11 cellular contexts compared by ENCODE assay signal in the genomic region with DNA sequence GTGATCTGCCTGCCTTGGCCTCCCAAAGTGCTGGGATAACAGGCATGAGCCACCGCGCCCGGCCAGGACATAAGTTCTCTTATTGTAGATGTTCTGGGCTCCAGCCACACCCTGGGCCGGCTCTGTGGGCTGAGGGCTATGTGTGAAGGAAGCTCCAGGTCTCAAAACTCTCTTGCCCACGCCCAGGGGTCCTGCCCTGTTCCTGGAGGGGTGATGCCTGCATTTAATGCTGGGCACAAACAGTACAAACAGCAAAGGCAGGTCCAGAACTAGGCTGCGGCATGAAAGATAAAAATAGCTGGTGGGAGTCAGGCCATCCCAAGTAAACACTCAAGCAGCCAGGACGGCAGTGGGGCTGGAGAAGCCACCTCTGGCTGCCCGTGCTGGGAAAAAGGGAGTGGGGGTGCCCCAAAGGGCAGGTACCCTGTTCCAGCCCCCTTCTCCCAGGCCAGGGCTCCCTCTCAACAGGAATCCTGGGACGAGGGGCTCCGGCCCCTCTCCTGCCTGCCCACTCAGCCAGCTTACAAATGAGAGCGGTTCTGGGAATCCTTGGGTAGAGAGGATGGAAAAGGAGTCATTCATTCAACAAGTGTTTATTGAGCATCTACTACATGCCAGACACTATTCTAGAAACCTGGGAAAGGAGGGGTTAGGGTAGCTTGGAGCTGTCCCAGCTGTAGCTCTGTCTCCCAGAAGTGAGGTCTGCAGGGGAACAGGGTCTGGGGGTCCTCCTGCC. TPM values are rescaled to one million over a fixed set of nuclear protein-coding genes. Genes with fewer than 3 reads are reported as not detected.
DNase-seq lines count a peak whose midpoint lies in the region; ATAC-seq and TF ChIP-seq lines count a peak whose summit lies in the region.
"Had no signal": no experiment of that assay in that cellular context is flagged by ENCODE, and none has a peak within 500 bp of the region (broad histone marks: within the 10 kb centered on the region; RNA-seq: fewer than 3 reads in every experiment).

No MANE protein-coding gene starts in this region.

- CTCF ChIA-PET in naive thymus-derived CD4-positive, alpha-beta T cell (lab: Charles Lee) = interaction anchor here (1.1 to 1.4 kb wide), 2 partner anchors 9 to 17 kb away, joined by 3 read pairs; no protein-coding TSS in a partner anchor

- intact Hi-C loops in naive thymus-derived CD4-positive, alpha-beta T cell (cut with micrococcal nuclease) = no loop called here
- intact Hi-C loops in upper lobe of right lung (cut with DNase I) = no loop called here

- no peaks in the 10 kb centered on the region for H3K27me3 ChIP-seq in naive thymus-derived CD4-positive, alpha-beta T cell (ENCODE audit: control insufficient read depth in 2 of 2, insufficient read depth in 2 of 2, low read length in 2 of 2)
- H3K27me3 ChIP-seq in upper lobe of right lung = no peaks in the 10 kb centered on the region

- no peaks in the 10 kb centered on the region for H3K27me3 Mint-ChIP-seq in activated naive CD8-positive, alpha-beta T cell
- H3K27me3 Mint-ChIP-seq in activated naive CD8-positive, alpha-beta T cell treated with anti-CD3 and anti-CD28 coated beads for 36 hours = peaks cover 2% of the 10 kb centered on the region
- peaks cover 0 to 3% (median 0%) of the 10 kb centered on the region in 5 donors for H3K27me3 Mint-ChIP-seq in naive thymus-derived CD4-positive, alpha-beta T cell
- H3K27me3 Mint-ChIP-seq: activated T-cell treated with anti-CD3 and anti-CD28 coated beads, Interleukin-2, amount 50 U/mL, for 24 hours had no signal

- no peaks in the 10 kb centered on the region for H3K36me3 Mint-ChIP-seq in activated naive CD8-positive, alpha-beta T cell
- peaks cover 5% of the 10 kb centered on the region for H3K36me3 Mint-ChIP-seq in activated naive CD8-positive, alpha-beta T cell treated with anti-CD3 and anti-CD28 coated beads for 36 hours
- H3K36me3 Mint-ChIP-seq in naive thymus-derived CD4-positive, alpha-beta T cell = peaks cover 0 to 2% (median 0%) of the 10 kb centered on the region in 5 donors
- H3K36me3 Mint-ChIP-seq: IgD-negative memory B cell had no signal

- no peaks in the 10 kb centered on the region for H3K9me3 Mint-ChIP-seq in activated naive CD8-positive, alpha-beta T cell (ENCODE audit: low read depth)
- H3K9me3 Mint-ChIP-seq in activated naive CD8-positive, alpha-beta T cell treated with anti-CD3 and anti-CD28 coated beads for 36 hours = no peaks in the 10 kb centered on the region
- no peaks in the 10 kb centered on the region for H3K9me3 Mint-ChIP-seq in naive thymus-derived CD4-positive, alpha-beta T cell
- H3K9me3 Mint-ChIP-seq: activated T-cell treated with anti-CD3 and anti-CD28 coated beads, Interleukin-2, amount 50 U/mL, for 24 hours; IgD-negative memory B cell had no signal

- TF ChIP-seq CTCF in upper lobe of right lung (IDR thresholded peaks at IDR 0.05) = no peak
- TF ChIP-seq CTCF in GM13977 (IDR thresholded peaks at IDR 0.05; ENCODE audit: extremely low read depth, insufficient read depth, missing control alignments) = no peak

- no peaks in the 10 kb centered on the region for H3K9me3 ChIP-seq in naive thymus-derived CD4-positive, alpha-beta T cell (ENCODE audit: control insufficient read depth in 2 of 3, low read length in 3 of 3)
- no peaks in the 10 kb centered on the region for H3K9me3 ChIP-seq in upper lobe of right lung

- no peak for ATAC-seq in naive thymus-derived CD4-positive, alpha-beta T cell
- no peak for ATAC-seq in upper lobe of right lung
- no peak for ATAC-seq in HG03378 (IDR thresholded peaks at IDR 0.05; ENCODE audit: unreplicated experiment)
- ATAC-seq in HG02970 (IDR thresholded peaks at IDR 0.05; ENCODE audit: low FRiP score, unreplicated experiment) = no peak

- POLR2A ChIA-PET in naive thymus-derived CD4-positive, alpha-beta T cell (lab: Charles Lee) = interaction anchor here (0.6 to 20.0 kb wide), 9 partner anchors 16 to 803 kb away, joined by 3 to 354 read pairs (median 5); partner anchors contain the start of genes TRIM65, UNK and WBP2

- H3K27ac ChIP-seq in cingulate gyrus (ENCODE audit: low read depth, low read length) = peak overlapping the region; percentile 39
- H3K27ac ChIP-seq in naive thymus-derived CD4-positive, alpha-beta T cell (ENCODE audit: low read depth, low read length) = no peak overlapping the region
- peak overlapping the region; percentile 92 for H3K27ac ChIP-seq in upper lobe of right lung

- DNase-seq in activated naive CD8-positive, alpha-beta T cell treated with anti-CD3 and anti-CD28 coated beads for 36 hours = no peak
- DNase-seq in naive thymus-derived CD4-positive, alpha-beta T cell = no peak
- DNase-seq in upper lobe of right lung = no peak
- DNase-seq in GM13977 (ENCODE audit: low spot score) = no peak
- DNase-seq: activated T-cell treated with anti-CD3 and anti-CD28 coated beads, Interleukin-2, amount 50 U/mL, for 24 hours; NCI-H187 had no signal

- H3K36me3 ChIP-seq in naive thymus-derived CD4-positive, alpha-beta T cell (ENCODE audit: control insufficient read depth in 2 of 3, insufficient read depth in 3 of 3, low read length in 3 of 3) = no peaks in the 10 kb centered on the region
- H3K36me3 ChIP-seq in upper lobe of right lung = peaks cover 22% of the 10 kb centered on the region

- peaks cover 41% of the 10 kb centered on the region for H3K4me1 Mint-ChIP-seq in activated naive CD8-positive, alpha-beta T cell (ENCODE audit: low read depth)
- H3K4me1 Mint-ChIP-seq in activated naive CD8-positive, alpha-beta T cell treated with anti-CD3 and anti-CD28 coated beads for 36 hours = peaks cover 27% of the 10 kb centered on the region
- peaks cover 25 to 53% (median 43%) of the 10 kb centered on the region in 7 donors for H3K4me1 Mint-ChIP-seq in naive thymus-derived CD4-positive, alpha-beta T cell

- H3K4me3 Mint-ChIP-seq in activated naive CD8-positive, alpha-beta T cell = no peak overlapping the region
- no peak overlapping the region for H3K4me3 Mint-ChIP-seq in activated naive CD8-positive, alpha-beta T cell treated with anti-CD3 and anti-CD28 coated beads for 36 hours
- no peak overlapping the region for H3K4me3 Mint-ChIP-seq in naive thymus-derived CD4-positive, alpha-beta T cell
- H3K4me3 Mint-ChIP-seq: activated T-cell treated with anti-CD3 and anti-CD28 coated beads, Interleukin-2, amount 50 U/mL, for 24 hours had no signal

- peak overlapping the region; percentile 16 for H3K27ac Mint-ChIP-seq in activated naive CD8-positive, alpha-beta T cell
- H3K27ac Mint-ChIP-seq in activated naive CD8-positive, alpha-beta T cell treated with anti-CD3 and anti-CD28 coated beads for 36 hours = no peak overlapping the region
- H3K27ac Mint-ChIP-seq in naive thymus-derived CD4-positive, alpha-beta T cell = peak overlapping the region in 8 of 9 donors; percentile 68 to 98 (median 86)

- H3K4me1 ChIP-seq in naive thymus-derived CD4-positive, alpha-beta T cell (ENCODE audit: control insufficient read depth in 2 of 2, insufficient read depth in 2 of 2, low read length in 2 of 2) = peaks cover 30 to 36% of the 10 kb centered on the region in 2 donors
- H3K4me1 ChIP-seq in upper lobe of right lung = peaks cover 57% of the 10 kb centered on the region

- H3K4me3 ChIP-seq in naive thymus-derived CD4-positive, alpha-beta T cell (ENCODE audit: low read length) = no peak overlapping the region
- H3K4me3 ChIP-seq in upper lobe of right lung = no peak overlapping the region

- in situ Hi-C loops in GM13977 (cut with MboI; ENCODE audit: low pct_unique_long_range_greater_than_20kb, low sequenced_read_pairs, unreplicated experiment) = no loop called here

RNA-seq across cellular contexts. Expression of gene TRIM47, which starts 4.6 kb away (rescaled TPM):
- total RNA-seq in activated naive CD8-positive, alpha-beta T cell treated with anti-CD3 and anti-CD28 coated beads for 36 hours = 10 to 100 TPM; 16.4 to 18.3 TPM
- total RNA-seq in naive thymus-derived CD4-positive, alpha-beta T cell = 10 to 100 TPM in 1 of 5 experiments, 1 to 10 TPM in 4; 2.5 to 25.6 (median 8.7) TPM
- polyA plus RNA-seq in naive thymus-derived CD4-positive, alpha-beta T cell = 1 to 10 TPM; 6.3 to 7.7 TPM
- 31.0 TPM for total RNA-seq in upper lobe of right lung

RNA-seq across cellular contexts. Expression of gene WBP2, which starts 18.6 kb away (rescaled TPM):
- 10 to 100 TPM; 45.0 to 49.3 TPM for total RNA-seq in activated naive CD8-positive, alpha-beta T cell treated with anti-CD3 and anti-CD28 coated beads for 36 hours
- total RNA-seq in naive thymus-derived CD4-positive, alpha-beta T cell = 100 to 1,000 TPM in 3 of 5 experiments, 10 to 100 TPM in 2; 87.7 to 159 (median 112) TPM
- polyA plus RNA-seq in naive thymus-derived CD4-positive, alpha-beta T cell = 10 to 100 TPM; 84.8 to 99.4 TPM
- 156 TPM for total RNA-seq in upper lobe of right lung

RNA-seq across cellular contexts. Expression of gene TRIM65, which starts 23.0 kb away (rescaled TPM):
- 10 to 100 TPM; 37.2 to 41.7 TPM for total RNA-seq in activated naive CD8-positive, alpha-beta T cell treated with anti-CD3 and anti-CD28 coated beads for 36 hours
- 10 to 100 TPM; 20.9 to 37.7 (median 29.6) TPM for total RNA-seq in naive thymus-derived CD4-positive, alpha-beta T cell
- polyA plus RNA-seq in naive thymus-derived CD4-positive, alpha-beta T cell = 10 to 100 TPM; 14.9 to 29.6 TPM
- 28.7 TPM for total RNA-seq in upper lobe of right lung

RNA-seq across cellular contexts. Expression of gene UNC13D, which starts 29.6 kb away (rescaled TPM):
- total RNA-seq in activated naive CD8-positive, alpha-beta T cell treated with anti-CD3 and anti-CD28 coated beads for 36 hours = 100 to 1,000 TPM; 145 to 156 TPM
- 100 to 1,000 TPM; 145 to 201 (median 152) TPM for total RNA-seq in naive thymus-derived CD4-positive, alpha-beta T cell
- 10 to 100 TPM; 44.5 to 83.3 TPM for polyA plus RNA-seq in naive thymus-derived CD4-positive, alpha-beta T cell
- total RNA-seq in upper lobe of right lung = 145 TPM

RNA-seq across cellular contexts. Expression of gene MRPL38, which starts 30.9 kb away (rescaled TPM):
- 100 to 1,000 TPM; 148 to 161 TPM for total RNA-seq in activated naive CD8-positive, alpha-beta T cell treated with anti-CD3 and anti-CD28 coated beads for 36 hours
- total RNA-seq in naive thymus-derived CD4-positive, alpha-beta T cell = 100 to 1,000 TPM in 4 of 5 experiments, 10 to 100 TPM in 1; 81.0 to 154 (median 128) TPM
- 10 to 100 TPM; 64.6 to 72.2 TPM for polyA plus RNA-seq in naive thymus-derived CD4-positive, alpha-beta T cell
- total RNA-seq in upper lobe of right lung = 85.5 TPM
